ENCODE assay signal across 22 cellular contexts in genomic region chr1:212565079-212565478, GRCh38. TPM values are rescaled to one million over a fixed set of nuclear protein-coding genes. Genes with fewer than 3 reads are reported as not detected.
DNase-seq lines count a peak whose midpoint lies in the region; ATAC-seq and TF ChIP-seq lines count a peak whose summit lies in the region.
"Had no signal": no experiment of that assay in that cellular context is flagged by ENCODE, and none has a peak within 500 bp of the region (broad histone marks: within the 10 kb centered on the region; RNA-seq: fewer than 3 reads in every experiment).

No MANE protein-coding gene starts in this region.

- no peak for TF ChIP-seq CTCF in tibial artery (IDR thresholded peaks at IDR 0.05)
- TF ChIP-seq CTCF in GM20000 (IDR thresholded peaks at IDR 0.05; ENCODE audit: extremely low read depth, missing control alignments): no peak

- H3K27ac ChIP-seq in tibial artery: no peak overlapping the region
- H3K27ac ChIP-seq: adrenal gland, right atrium auricular region had no signal

- no peaks in the 10 kb centered on the region for H3K27me3 ChIP-seq in tibial artery
- H3K27me3 ChIP-seq: adrenal gland, right atrium auricular region had no signal

- H3K27ac Mint-ChIP-seq in activated naive CD4-positive, alpha-beta T cell treated with anti-CD3 and anti-CD28 coated beads for 36 hours: peak overlapping the region; percentile 19
- H3K27ac Mint-ChIP-seq in T-cell (no peak overlapping the region), memory B cell (no peak overlapping the region)
- peak overlapping the region; percentile 87 for H3K27ac Mint-ChIP-seq in stimulated activated memory B cell treated with anti-CD40 and anti-IgM and Interleukin-4, amounts not matched to agents 10 μg/mL and 1 μg/mL and 100 μg/mL, for 72 hours

- no peaks in the 10 kb centered on the region for H3K36me3 Mint-ChIP-seq in activated naive CD4-positive, alpha-beta T cell treated with anti-CD3 and anti-CD28 coated beads for 36 hours (ENCODE audit: low read depth)
- no peaks in the 10 kb centered on the region for H3K36me3 Mint-ChIP-seq in T-cell
- no peaks in the 10 kb centered on the region for H3K36me3 Mint-ChIP-seq in memory B cell
- H3K36me3 Mint-ChIP-seq in stimulated activated memory B cell treated with anti-CD40 and anti-IgM and Interleukin-4, amounts not matched to agents 10 μg/mL and 1 μg/mL and 100 μg/mL, for 72 hours: no peaks in the 10 kb centered on the region
- H3K36me3 Mint-ChIP-seq: CD14-positive monocyte had no signal

- H3K9me3 Mint-ChIP-seq in activated naive CD4-positive, alpha-beta T cell treated with anti-CD3 and anti-CD28 coated beads for 36 hours: peaks cover 5% of the 10 kb centered on the region
- H3K9me3 Mint-ChIP-seq in T-cell: peaks cover 4 to 8% (median 5%) of the 10 kb centered on the region in 3 donors
- H3K9me3 Mint-ChIP-seq in memory B cell: peaks cover 4% of the 10 kb centered on the region
- no peaks in the 10 kb centered on the region for H3K9me3 Mint-ChIP-seq in stimulated activated memory B cell treated with anti-CD40 and anti-IgM and Interleukin-4, amounts not matched to agents 10 μg/mL and 1 μg/mL and 100 μg/mL, for 72 hours

- CTCF ChIA-PET in activated naive CD4-positive, alpha-beta T cell treated with anti-CD3 and anti-CD28 coated beads for 36 hours (lab: Charles Lee): interaction anchor here (1.4 kb wide), 1 partner anchor 32 kb away, joined by 3 read pairs; no protein-coding TSS in a partner anchor
- CTCF ChIA-PET in T-cell (lab: Charles Lee): no interaction called here

- intact Hi-C loops in activated naive CD4-positive, alpha-beta T cell treated with anti-CD3 and anti-CD28 coated beads for 36 hours (cut with micrococcal nuclease): loop anchor here (5.0 to 10.0 kb wide), 2 partner anchors 437 to 530 kb away; partner anchors contain the start of genes DTL and INTS7
- intact Hi-C loops in tibial artery (cut with DNase I; ENCODE audit: low total_unique reads): no loop called here

- H3K4me3 ChIP-seq in tibial artery: no peak overlapping the region
- H3K4me3 ChIP-seq: adrenal gland, right atrium auricular region had no signal

- DNase-seq in activated naive CD4-positive, alpha-beta T cell treated with anti-CD3 and anti-CD28 coated beads for 36 hours: no peak
- DNase-seq in activated naive CD4-positive, alpha-beta T cell (lab: John Stamatoyannopoulos, UW): no peak
- DNase-seq in T-cell: no peak
- no peak for DNase-seq in memory B cell (ENCODE audit: low spot score in 2 of 2)
- no peak for DNase-seq in amniotic stem cell (lab: John Stamatoyannopoulos, UW)
- DNase-seq in tibial artery: no peak
- no peak for DNase-seq in GM20000 (ENCODE audit: low spot score)
- DNase-seq: activated CD4-positive, alpha-beta T cell treated with anti-CD3 and anti-CD28 coated beads, Interleukin-2, amount 50 U/mL, for 48 hours; activated T-cell treated with anti-CD3 and anti-CD28 coated beads, Interleukin-2, amount 50 U/mL, for 1 hour; adrenal gland; DND-41; MM.1S; NCI-H146; NCI-H2171; NCI-H526 treated with DMSO at 0.1 percent for 48 hours; PC-3; SHP77; stimulated activated CD8-positive, alpha-beta memory T cell treated with anti-CD3 and anti-CD28 coated beads, Interleukin-4, amount 100 ng/mL, for 48 hours; SW 1271 had no signal

- no peak overlapping the region for H3K4me3 Mint-ChIP-seq in activated naive CD4-positive, alpha-beta T cell treated with anti-CD3 and anti-CD28 coated beads for 36 hours
- H3K4me3 Mint-ChIP-seq in T-cell: peak overlapping the region; percentile 2 to 82 (median 4)
- H3K4me3 Mint-ChIP-seq in memory B cell: peak overlapping the region; percentile 90
- peak overlapping the region; percentile 8 for H3K4me3 Mint-ChIP-seq in stimulated activated memory B cell treated with anti-CD40 and anti-IgM and Interleukin-4, amounts not matched to agents 10 μg/mL and 1 μg/mL and 100 μg/mL, for 72 hours
- H3K4me3 Mint-ChIP-seq: CD14-positive monocyte had no signal

- ATAC-seq in T-cell (replicated peaks in 1 of 4) (no peak), memory B cell (ENCODE audit: low read depth) (no peak)
- ATAC-seq in stimulated activated memory B cell treated with anti-CD40 and anti-IgM and Interleukin-4, amounts not matched to agents 10 μg/mL and 1 μg/mL and 100 μg/mL, for 72 hours: no peak
- ATAC-seq: PC-3 had no signal

- peaks cover 0 to 41% (median 29%) of the 10 kb centered on the region in 4 donors for H3K4me1 ChIP-seq in tibial artery

- POLR2A ChIA-PET in T-cell (lab: Charles Lee): no interaction called here

- H3K4me1 Mint-ChIP-seq in activated naive CD4-positive, alpha-beta T cell treated with anti-CD3 and anti-CD28 coated beads for 36 hours (ENCODE audit: low read depth): peaks cover 32% of the 10 kb centered on the region
- H3K4me1 Mint-ChIP-seq in T-cell: peaks cover 15 to 21% (median 18%) of the 10 kb centered on the region in 3 donors
- H3K4me1 Mint-ChIP-seq in memory B cell: peaks cover 5% of the 10 kb centered on the region
- H3K4me1 Mint-ChIP-seq in stimulated activated memory B cell treated with anti-CD40 and anti-IgM and Interleukin-4, amounts not matched to agents 10 μg/mL and 1 μg/mL and 100 μg/mL, for 72 hours: peaks cover 39% of the 10 kb centered on the region

- H3K27me3 Mint-ChIP-seq in activated naive CD4-positive, alpha-beta T cell treated with anti-CD3 and anti-CD28 coated beads for 36 hours (ENCODE audit: low read depth): no peaks in the 10 kb centered on the region
- H3K27me3 Mint-ChIP-seq in T-cell (no peaks in the 10 kb centered on the region), memory B cell (no peaks in the 10 kb centered on the region)
- H3K27me3 Mint-ChIP-seq in stimulated activated memory B cell treated with anti-CD40 and anti-IgM and Interleukin-4, amounts not matched to agents 10 μg/mL and 1 μg/mL and 100 μg/mL, for 72 hours: no peaks in the 10 kb centered on the region

- no peaks in the 10 kb centered on the region for H3K9me3 ChIP-seq in tibial artery
- H3K9me3 ChIP-seq: adrenal gland, right atrium auricular region had no signal

- H3K36me3 ChIP-seq in tibial artery: no peaks in the 10 kb centered on the region
- H3K36me3 ChIP-seq: adrenal gland, right atrium auricular region had no signal

RNA-seq across cellular contexts. Expression of gene ATF3, which starts 43.5 kb away (rescaled TPM):
- 10 to 100 TPM; 67.4 to 67.7 TPM for total RNA-seq in activated naive CD4-positive, alpha-beta T cell treated with anti-CD3 and anti-CD28 coated beads for 36 hours
- 10 to 100 TPM in 2 of 5 donors, 1 to 10 TPM in 3; 1.5 to 20.1 (median 3.1) TPM for total RNA-seq in T-cell

Comparison
In these comparisons a context has a peak if more than half of its experiments do, and no peak if none do; other contexts are left out.
1. H3K27ac Mint-ChIP-seq: peak in activated naive CD4-positive, alpha-beta T cell treated with anti-CD3 and anti-CD28 coated beads for 36 hours (single experiment) and stimulated activated memory B cell treated with anti-CD40 and anti-IgM and Interleukin-4, amounts not matched to agents 10 μg/mL and 1 μg/mL and 100 μg/mL, for 72 hours (single experiment); none in T-cell (0 of 2) and memory B cell (single experiment).